In the genomic region with DNA sequence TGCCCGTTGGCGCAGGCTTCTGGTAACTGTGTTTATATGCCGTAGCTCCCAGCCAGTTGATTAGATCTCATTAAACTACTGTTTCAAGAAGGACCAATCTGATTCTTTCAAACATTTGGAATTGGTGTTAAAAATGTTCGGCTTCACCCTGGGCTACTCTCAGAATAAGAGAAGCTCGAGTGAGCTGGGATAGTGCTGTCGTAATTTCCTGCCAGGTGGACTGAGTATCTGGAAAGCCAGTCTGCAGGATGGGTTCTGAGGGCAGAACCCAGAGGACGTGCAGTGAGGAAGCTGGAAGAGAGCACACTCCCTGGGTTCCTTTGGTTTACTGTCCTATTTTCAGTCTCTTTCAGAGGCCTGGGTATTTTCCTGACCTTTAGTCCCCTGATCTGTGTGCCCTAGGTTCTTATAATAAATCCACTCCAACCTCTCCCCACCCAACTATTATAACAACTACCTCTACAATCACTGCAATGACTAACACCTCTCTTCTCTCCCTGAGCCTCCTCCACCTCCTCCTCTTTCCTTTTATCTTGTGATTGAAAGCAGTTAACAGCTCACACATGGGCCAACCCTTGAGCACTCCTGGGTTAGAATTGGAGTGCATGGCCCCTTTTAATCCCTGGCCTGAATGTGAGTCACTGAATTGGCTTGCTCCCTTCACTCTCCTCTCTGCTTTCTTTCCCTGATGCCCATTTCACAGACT, we compare ENCODE assay signal across 12 cellular contexts.
DNase-seq lines count a peak whose midpoint lies in the region; ATAC-seq and TF ChIP-seq lines count a peak whose summit lies in the region.
"Had no signal": no experiment of that assay in that cellular context is flagged by ENCODE, and none has a peak within 500 bp of the region (broad histone marks: within the 10 kb centered on the region; RNA-seq: fewer than 3 reads in every experiment).

No MANE protein-coding gene starts in this region.

- no peak overlapping the region for H2AFZ ChIP-seq in SK-N-SH (ENCODE audit: low read depth)
- H2AFZ ChIP-seq in PC-3 (ENCODE audit: low read length) = no peak overlapping the region

- intact Hi-C loops in PC-3 (cut with micrococcal nuclease) = no loop called here

- DNase-seq in SK-N-SH (no peak), PC-3 (peak; percentile 55), fibroblast of the aortic adventitia (ENCODE audit: low read depth) (peak; percentile 61), retinal pigment epithelial cell (ENCODE audit: low read depth) (peak; percentile 59), medulla oblongata (ENCODE audit: extremely low spot score) (no peak), NCI-H748 (lab: John Stamatoyannopoulos, UW; ENCODE audit: unreplicated experiment) (no peak)
- DNase-seq: amniotic stem cell; naive B cell; stimulated activated CD4-positive, alpha-beta T cell treated with anti-CD3 and anti-CD28 coated beads, Interleukin-4, amount 100 ng/mL, for 24 hours had no signal

- H3F3A ChIP-seq in SK-N-SH (replicated peaks; ENCODE audit: insufficient read depth) (peaks cover 12% of the 10 kb centered on the region), PC-3 (ENCODE audit: low read length, unreplicated experiment) (peaks cover 11% of the 10 kb centered on the region)

- H3K27me3 ChIP-seq in SK-N-SH (ENCODE audit: insufficient read depth) = no peaks in the 10 kb centered on the region
- H3K27me3 ChIP-seq in PC-3 (ENCODE audit: low read length) = no peaks in the 10 kb centered on the region
- H3K27me3 ChIP-seq: upper lobe of left lung had no signal

- H3K27ac ChIP-seq in SK-N-SH (ENCODE audit: low read depth in 2 of 2, low read length in 1 of 2) (no peak overlapping the region), PC-3 (ENCODE audit: low read length) (peak overlapping the region; percentile 12)
- H3K27ac ChIP-seq: upper lobe of left lung had no signal

- H3K9me3 ChIP-seq in SK-N-SH (no peaks in the 10 kb centered on the region), PC-3 (ENCODE audit: low read length) (no peaks in the 10 kb centered on the region)
- H3K9me3 ChIP-seq: upper lobe of left lung had no signal

- H3K9ac ChIP-seq in SK-N-SH = no peak overlapping the region
- no peak overlapping the region for H3K9ac ChIP-seq in PC-3 (ENCODE audit: low read length)

- BruUV-seq in PC-3 (replicated peaks; lab: Mats Ljungman, UMichigan) = no TSS peak

- TF ChIP-seq EP300 in SK-N-SH (IDR thresholded peaks at IDR 0.05; ENCODE audit: borderline replicate concordance in 1 of 2, low read depth in 1 of 2, low read length in 1 of 2) = no peak

- H3K36me3 ChIP-seq in SK-N-SH (replicated peaks in 1 of 2; ENCODE audit: control insufficient read depth in 1 of 2, insufficient read depth in 2 of 2, low read length in 1 of 2) (no peaks in the 10 kb centered on the region), PC-3 (ENCODE audit: low read depth, low read length) (no peaks in the 10 kb centered on the region)
- H3K36me3 ChIP-seq: upper lobe of left lung had no signal

- ATAC-seq in SK-N-SH treated with all-trans-retinoic acid at 6 μM for 48 hours (no peak; the same call in 2 of the 3 replicates), PC-3 (no peak), GM19467 (IDR thresholded peaks at IDR 0.05; ENCODE audit: unreplicated experiment) (no peak)

- WGBS in SK-N-SH (ENCODE audit: low lambda C conversion rate) = 78% methylated on average over 7 of the region's 7 CpGs

- H3K79me2 ChIP-seq in SK-N-SH (ENCODE audit: insufficient read depth) = no peaks in the 10 kb centered on the region
- no peaks in the 10 kb centered on the region for H3K79me2 ChIP-seq in PC-3 (ENCODE audit: low read length)

- H3K4me1 ChIP-seq in SK-N-SH (ENCODE audit: control insufficient read depth in 1 of 2, insufficient read depth in 2 of 2, low read depth in 1 of 2, low read length in 1 of 2) = peaks cover 14 to 18% of the 10 kb centered on the region in 2 experiments
- peaks cover 37% of the 10 kb centered on the region for H3K4me1 ChIP-seq in PC-3 (ENCODE audit: insufficient read depth, low read length)

- CTCF ChIA-PET in SK-N-SH (lab: Yijun Ruan, JAX) (interaction anchor here (0.9 kb wide), 1 partner anchor 174 kb away, joined by 3 read pairs; no protein-coding TSS in a partner anchor), PC-3 (lab: Charles Lee) (no interaction called here)

- H3K4me2 ChIP-seq in SK-N-SH (no peak overlapping the region), PC-3 (ENCODE audit: low read length) (peak overlapping the region; percentile 29; the same call in 1 of the 2 replicates)

- POLR2A ChIA-PET in SK-N-SH (lab: Yijun Ruan, JAX) = no interaction called here
- POLR2A ChIA-PET in PC-3 (lab: Charles Lee; ENCODE audit: unreplicated experiment) = no interaction called here

- TF ChIP-seq RAD21 in SK-N-SH (IDR thresholded peaks at IDR 0.05; ENCODE audit: low read length) = no peak

- H4K20me1 ChIP-seq in SK-N-SH (ENCODE audit: insufficient read depth) = no peaks in the 10 kb centered on the region
- H4K20me1 ChIP-seq in PC-3 (ENCODE audit: low read length) = no peaks in the 10 kb centered on the region

- H3K4me3 ChIP-seq in SK-N-SH (ENCODE audit: low read depth in 2 of 2, low read length in 1 of 2) = no peak overlapping the region
- no peak overlapping the region for H3K4me3 ChIP-seq in PC-3 (ENCODE audit: low read length)
- H3K4me3 ChIP-seq in fibroblast of the aortic adventitia (ENCODE audit: low read depth, low read length) = no peak overlapping the region
- H3K4me3 ChIP-seq in retinal pigment epithelial cell (ENCODE audit: low read length) = no peak overlapping the region
- H3K4me3 ChIP-seq: upper lobe of left lung had no signal

- no peak for TF ChIP-seq CTCF in SK-N-SH (IDR thresholded peaks at IDR 0.05)
- TF ChIP-seq CTCF in PC-3 (conservative IDR thresholded peaks at IDR 0.05; ENCODE audit: low read depth, low read length) = no peak
- TF ChIP-seq CTCF in fibroblast of the aortic adventitia (IDR thresholded peaks at IDR 0.05; ENCODE audit: insufficient read depth, low read length) = no peak
- TF ChIP-seq CTCF in retinal pigment epithelial cell (conservative IDR thresholded peaks at IDR 0.05; ENCODE audit: low read depth, low read length) = no peak

- H3K9me2 ChIP-seq in SK-N-SH = no peaks in the 10 kb centered on the region
- H3K9me2 ChIP-seq in PC-3 (replicated peaks; ENCODE audit: low read length) = no peaks in the 10 kb centered on the region

TF ChIP-seq in SK-N-SH, 30 proteins besides CTCF, POLR2A, EP300 and RAD21:
- TF ChIP-seq FOSL2 (IDR thresholded peaks at IDR 0.05; ENCODE audit: borderline replicate concordance, low read depth) = peak; percentile 12; the same call in 1 of the 2 replicates
- TF ChIP-seq RXRA (IDR thresholded peaks at IDR 0.05; ENCODE audit: borderline replicate concordance, low read depth) = no peak
- TF ChIP-seq TCF12 (IDR thresholded peaks at IDR 0.05) = peak; percentile 34; the same call in 1 of the 2 replicates

TF ChIP-seq in SK-N-SH treated with all-trans-retinoic acid at 6 μM for 48 hours, 23 proteins besides CTCF, POLR2A, EP300 and RAD21:
- no peak for TF ChIP-seq ZC3H10 (CRISPR knock-in tag; IDR thresholded peaks at IDR 0.05)
- no peak for TF ChIP-seq ZNF70 (CRISPR knock-in tag; IDR thresholded peaks at IDR 0.05)
- TF ChIP-seq SNAI2 (CRISPR knock-in tag; IDR thresholded peaks at IDR 0.05) = no peak
- no peak for TF ChIP-seq ZFP3 (CRISPR knock-in tag; IDR thresholded peaks at IDR 0.05)
- no peak for TF ChIP-seq RARB (CRISPR knock-in tag; IDR thresholded peaks at IDR 0.05)
TF ChIP-seq in SK-N-SH treated with all-trans-retinoic acid at 6 μM for 48 hours: peak in this region for 0.

Comparison
In these comparisons a context has a peak if more than half of its experiments do, and no peak if none do; other contexts are left out.
1. DNase-seq: peak in PC-3 (single experiment), fibroblast of the aortic adventitia (single experiment) and retinal pigment epithelial cell (single experiment); none in SK-N-SH (single experiment), medulla oblongata (single experiment) and NCI-H748 (single experiment).